Comparison of ENCODE assay signal across 1 cellular context in the genomic region with DNA sequence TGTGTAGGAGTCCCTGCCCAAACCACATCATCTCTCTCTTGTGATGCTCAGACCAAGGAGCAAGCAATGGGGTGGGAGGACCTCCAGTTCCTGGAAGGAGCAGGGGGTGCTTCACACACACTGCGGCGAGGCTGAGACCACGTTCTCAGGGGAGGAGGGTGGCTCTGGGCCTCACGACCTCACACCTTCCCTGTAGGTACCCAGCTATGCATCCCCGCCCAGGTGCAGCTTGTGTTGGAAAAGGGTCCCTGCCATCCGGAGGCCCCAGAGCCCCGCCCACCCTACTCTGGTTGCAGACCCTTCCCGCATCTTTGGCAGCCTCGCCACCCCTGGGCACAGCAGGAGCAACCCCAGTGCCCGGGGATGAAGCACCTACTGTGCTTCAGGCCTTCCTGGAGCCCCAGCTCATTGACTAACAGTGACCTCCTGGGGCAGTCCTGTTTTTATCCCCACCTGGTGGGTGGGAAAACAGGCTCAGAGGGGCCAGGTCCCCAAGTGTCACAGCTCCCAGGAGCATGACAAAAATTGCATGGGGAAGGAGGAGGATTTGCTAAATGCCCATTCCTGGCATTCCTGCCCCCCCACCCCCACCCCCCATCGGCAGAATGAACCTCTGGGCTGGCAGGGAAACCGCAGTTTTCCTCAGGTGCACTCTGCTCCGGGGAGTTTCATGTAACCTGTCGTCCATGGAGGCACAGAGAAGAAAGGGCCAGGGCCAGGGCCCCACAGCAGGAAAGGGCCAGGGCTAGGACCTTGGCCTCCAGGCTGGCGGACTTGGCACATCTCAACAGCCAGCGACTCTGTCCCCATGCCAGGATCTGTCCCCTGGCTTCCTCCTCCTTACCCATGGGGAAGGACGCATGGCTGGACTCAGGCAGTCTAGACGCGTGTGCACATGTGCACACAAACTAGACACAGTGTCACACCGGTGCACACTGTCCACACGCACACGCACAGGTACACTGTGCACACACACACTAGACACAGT.
TF ChIP-seq lines count a peak whose summit lies in the region.

No MANE protein-coding gene starts in this region.

TF ChIP-seq in GM23338, 12 proteins besides CTCF, POLR2A, EP300 and RAD21 (continued from another document):
- TF ChIP-seq, protein P1, sequence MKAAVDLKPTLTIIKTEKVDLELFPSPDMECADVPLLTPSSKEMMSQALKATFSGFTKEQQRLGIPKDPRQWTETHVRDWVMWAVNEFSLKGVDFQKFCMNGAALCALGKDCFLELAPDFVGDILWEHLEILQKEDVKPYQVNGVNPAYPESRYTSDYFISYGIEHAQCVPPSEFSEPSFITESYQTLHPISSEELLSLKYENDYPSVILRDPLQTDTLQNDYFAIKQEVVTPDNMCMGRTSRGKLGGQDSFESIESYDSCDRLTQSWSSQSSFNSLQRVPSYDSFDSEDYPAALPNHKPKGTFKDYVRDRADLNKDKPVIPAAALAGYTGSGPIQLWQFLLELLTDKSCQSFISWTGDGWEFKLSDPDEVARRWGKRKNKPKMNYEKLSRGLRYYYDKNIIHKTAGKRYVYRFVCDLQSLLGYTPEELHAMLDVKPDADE (IDR thresholded peaks at IDR 0.05): no peak
- TF ChIP-seq POLR2AphosphoS5 (IDR thresholded peaks at IDR 0.05; ENCODE audit: low read depth) (no peak), EZH2phosphoT487 (IDR thresholded peaks at IDR 0.05; ENCODE audit: unreplicated experiment) (no peak), JUNB (IDR thresholded peaks at IDR 0.05; ENCODE audit: unreplicated experiment) (no peak), STAT1 (IDR thresholded peaks at IDR 0.05; ENCODE audit: unreplicated experiment) (no peak), ZNF331 (CRISPR knock-in tag; IDR thresholded peaks at IDR 0.05; ENCODE audit: low read depth) (no peak), NANOG (IDR thresholded peaks at IDR 0.05; ENCODE audit: borderline replicate concordance) (no peak), ZNF114 (CRISPR knock-in tag; IDR thresholded peaks at IDR 0.05) (no peak)
- TF ChIP-seq, protein P2, sequence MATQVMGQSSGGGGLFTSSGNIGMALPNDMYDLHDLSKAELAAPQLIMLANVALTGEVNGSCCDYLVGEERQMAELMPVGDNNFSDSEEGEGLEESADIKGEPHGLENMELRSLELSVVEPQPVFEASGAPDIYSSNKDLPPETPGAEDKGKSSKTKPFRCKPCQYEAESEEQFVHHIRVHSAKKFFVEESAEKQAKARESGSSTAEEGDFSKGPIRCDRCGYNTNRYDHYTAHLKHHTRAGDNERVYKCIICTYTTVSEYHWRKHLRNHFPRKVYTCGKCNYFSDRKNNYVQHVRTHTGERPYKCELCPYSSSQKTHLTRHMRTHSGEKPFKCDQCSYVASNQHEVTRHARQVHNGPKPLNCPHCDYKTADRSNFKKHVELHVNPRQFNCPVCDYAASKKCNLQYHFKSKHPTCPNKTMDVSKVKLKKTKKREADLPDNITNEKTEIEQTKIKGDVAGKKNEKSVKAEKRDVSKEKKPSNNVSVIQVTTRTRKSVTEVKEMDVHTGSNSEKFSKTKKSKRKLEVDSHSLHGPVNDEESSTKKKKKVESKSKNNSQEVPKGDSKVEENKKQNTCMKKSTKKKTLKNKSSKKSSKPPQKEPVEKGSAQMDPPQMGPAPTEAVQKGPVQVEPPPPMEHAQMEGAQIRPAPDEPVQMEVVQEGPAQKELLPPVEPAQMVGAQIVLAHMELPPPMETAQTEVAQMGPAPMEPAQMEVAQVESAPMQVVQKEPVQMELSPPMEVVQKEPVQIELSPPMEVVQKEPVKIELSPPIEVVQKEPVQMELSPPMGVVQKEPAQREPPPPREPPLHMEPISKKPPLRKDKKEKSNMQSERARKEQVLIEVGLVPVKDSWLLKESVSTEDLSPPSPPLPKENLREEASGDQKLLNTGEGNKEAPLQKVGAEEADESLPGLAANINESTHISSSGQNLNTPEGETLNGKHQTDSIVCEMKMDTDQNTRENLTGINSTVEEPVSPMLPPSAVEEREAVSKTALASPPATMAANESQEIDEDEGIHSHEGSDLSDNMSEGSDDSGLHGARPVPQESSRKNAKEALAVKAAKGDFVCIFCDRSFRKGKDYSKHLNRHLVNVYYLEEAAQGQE (IDR thresholded peaks at IDR 0.05; ENCODE audit: unreplicated experiment): no peak
- TF ChIP-seq, protein P3, sequence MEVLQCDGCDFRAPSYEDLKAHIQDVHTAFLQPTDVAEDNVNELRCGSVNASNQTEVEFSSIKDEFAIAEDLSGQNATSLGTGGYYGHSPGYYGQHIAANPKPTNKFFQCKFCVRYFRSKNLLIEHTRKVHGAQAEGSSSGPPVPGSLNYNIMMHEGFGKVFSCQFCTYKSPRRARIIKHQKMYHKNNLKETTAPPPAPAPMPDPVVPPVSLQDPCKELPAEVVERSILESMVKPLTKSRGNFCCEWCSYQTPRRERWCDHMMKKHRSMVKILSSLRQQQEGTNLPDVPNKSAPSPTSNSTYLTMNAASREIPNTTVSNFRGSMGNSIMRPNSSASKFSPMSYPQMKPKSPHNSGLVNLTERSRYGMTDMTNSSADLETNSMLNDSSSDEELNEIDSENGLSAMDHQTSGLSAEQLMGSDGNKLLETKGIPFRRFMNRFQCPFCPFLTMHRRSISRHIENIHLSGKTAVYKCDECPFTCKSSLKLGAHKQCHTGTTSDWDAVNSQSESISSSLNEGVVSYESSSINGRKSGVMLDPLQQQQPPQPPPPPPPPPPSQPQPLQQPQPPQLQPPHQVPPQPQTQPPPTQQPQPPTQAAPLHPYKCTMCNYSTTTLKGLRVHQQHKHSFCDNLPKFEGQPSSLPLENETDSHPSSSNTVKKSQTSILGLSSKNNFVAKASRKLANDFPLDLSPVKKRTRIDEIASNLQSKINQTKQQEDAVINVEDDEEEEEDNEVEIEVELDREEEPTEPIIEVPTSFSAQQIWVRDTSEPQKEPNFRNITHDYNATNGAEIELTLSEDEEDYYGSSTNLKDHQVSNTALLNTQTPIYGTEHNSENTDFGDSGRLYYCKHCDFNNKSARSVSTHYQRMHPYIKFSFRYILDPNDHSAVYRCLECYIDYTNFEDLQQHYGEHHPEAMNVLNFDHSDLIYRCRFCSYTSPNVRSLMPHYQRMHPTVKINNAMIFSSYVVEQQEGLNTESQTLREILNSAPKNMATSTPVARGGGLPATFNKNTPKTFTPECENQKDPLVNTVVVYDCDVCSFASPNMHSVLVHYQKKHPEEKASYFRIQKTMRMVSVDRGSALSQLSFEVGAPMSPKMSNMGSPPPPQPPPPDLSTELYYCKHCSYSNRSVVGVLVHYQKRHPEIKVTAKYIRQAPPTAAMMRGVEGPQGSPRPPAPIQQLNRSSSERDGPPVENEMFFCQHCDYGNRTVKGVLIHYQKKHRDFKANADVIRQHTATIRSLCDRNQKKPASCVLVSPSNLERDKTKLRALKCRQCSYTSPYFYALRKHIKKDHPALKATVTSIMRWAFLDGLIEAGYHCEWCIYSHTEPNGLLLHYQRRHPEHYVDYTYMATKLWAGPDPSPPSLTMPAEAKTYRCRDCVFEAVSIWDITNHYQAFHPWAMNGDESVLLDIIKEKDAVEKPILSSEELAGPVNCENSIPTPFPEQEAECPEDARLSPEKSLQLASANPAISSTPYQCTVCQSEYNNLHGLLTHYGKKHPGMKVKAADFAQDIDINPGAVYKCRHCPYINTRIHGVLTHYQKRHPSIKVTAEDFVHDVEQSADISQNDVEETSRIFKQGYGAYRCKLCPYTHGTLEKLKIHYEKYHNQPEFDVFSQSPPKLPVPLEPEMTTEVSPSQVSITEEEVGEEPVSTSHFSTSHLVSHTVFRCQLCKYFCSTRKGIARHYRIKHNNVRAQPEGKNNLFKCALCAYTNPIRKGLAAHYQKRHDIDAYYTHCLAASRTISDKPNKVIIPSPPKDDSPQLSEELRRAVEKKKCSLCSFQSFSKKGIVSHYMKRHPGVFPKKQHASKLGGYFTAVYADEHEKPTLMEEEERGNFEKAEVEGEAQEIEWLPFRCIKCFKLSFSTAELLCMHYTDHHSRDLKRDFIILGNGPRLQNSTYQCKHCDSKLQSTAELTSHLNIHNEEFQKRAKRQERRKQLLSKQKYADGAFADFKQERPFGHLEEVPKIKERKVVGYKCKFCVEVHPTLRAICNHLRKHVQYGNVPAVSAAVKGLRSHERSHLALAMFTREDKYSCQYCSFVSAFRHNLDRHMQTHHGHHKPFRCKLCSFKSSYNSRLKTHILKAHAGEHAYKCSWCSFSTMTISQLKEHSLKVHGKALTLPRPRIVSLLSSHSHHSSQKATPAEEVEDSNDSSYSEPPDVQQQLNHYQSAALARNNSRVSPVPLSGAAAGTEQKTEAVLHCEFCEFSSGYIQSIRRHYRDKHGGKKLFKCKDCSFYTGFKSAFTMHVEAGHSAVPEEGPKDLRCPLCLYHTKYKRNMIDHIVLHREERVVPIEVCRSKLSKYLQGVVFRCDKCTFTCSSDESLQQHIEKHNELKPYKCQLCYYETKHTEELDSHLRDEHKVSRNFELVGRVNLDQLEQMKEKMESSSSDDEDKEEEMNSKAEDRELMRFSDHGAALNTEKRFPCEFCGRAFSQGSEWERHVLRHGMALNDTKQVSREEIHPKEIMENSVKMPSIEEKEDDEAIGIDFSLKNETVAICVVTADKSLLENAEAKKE (CRISPR knock-in tag; IDR thresholded peaks at IDR 0.05): no peak
